ENCODE assay signal across 19 cellular contexts in the genomic region with DNA sequence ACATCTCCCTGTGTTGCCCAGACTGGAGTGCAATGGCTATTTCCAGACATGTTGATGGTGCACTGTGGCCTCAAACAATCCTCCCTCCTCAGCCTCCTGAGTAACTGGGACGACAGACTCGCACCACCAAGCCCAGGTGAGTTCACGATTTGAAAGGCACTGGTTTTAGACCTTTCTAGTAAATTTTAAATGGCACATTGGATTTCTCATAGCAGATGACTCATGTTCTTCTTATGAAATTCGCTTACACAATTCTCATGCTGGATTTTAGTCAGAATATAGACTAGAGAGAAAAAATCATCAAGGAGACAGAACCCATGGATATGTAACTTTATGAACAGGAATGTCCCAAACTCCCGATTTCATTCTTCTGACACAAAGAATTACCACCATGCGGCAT. TPM values are rescaled to one million over a fixed set of nuclear protein-coding genes. Genes with fewer than 3 reads are reported as not detected.
DNase-seq lines count a peak whose midpoint lies in the region; ATAC-seq, FAIRE-seq and TF ChIP-seq lines count a peak whose summit lies in the region.
"Had no signal": no experiment of that assay in that cellular context is flagged by ENCODE, and none has a peak within 500 bp of the region (broad histone marks: within the 10 kb centered on the region; RNA-seq: fewer than 3 reads in every experiment).

No MANE protein-coding gene starts in this region.

- intact Hi-C loops in HepG2 (cut with micrococcal nuclease; ENCODE audit: unreplicated experiment) (no loop called here), aorta (cut with DNase I) (no loop called here)
- intact Hi-C loops in CD4-positive, alpha-beta memory T cell (cut with micrococcal nuclease) = no loop called here

- H3K36me3 ChIP-seq in Karpas-422 (ENCODE audit: insufficient read depth, low read length) (no peaks in the 10 kb centered on the region), HepG2 (replicated peaks in 1 of 2; ENCODE audit: control insufficient read depth in 1 of 2, insufficient read depth in 2 of 2, low read length in 2 of 2) (no peaks in the 10 kb centered on the region), aorta (ENCODE audit: control insufficient read depth in 1 of 2, insufficient read depth in 2 of 2, low read length in 1 of 2) (no peaks in the 10 kb centered on the region)
- no peaks in the 10 kb centered on the region for H3K36me3 ChIP-seq in CD4-positive, alpha-beta memory T cell (ENCODE audit: insufficient read depth, low read length)
- H3K36me3 ChIP-seq: gastroesophageal sphincter, lower lobe of right lung, Peyer's patch, vagina had no signal

- WGBS in HepG2 (ENCODE audit: low lambda C conversion rate) = 47% methylated on average over 6 of the region's 6 CpGs
- WGBS in aorta, 2 donors = 93% methylated on average over 6 of the region's 6 CpGs

- H3K9me2 ChIP-seq in Karpas-422 (replicated peaks; ENCODE audit: insufficient read depth, low read length) = no peaks in the 10 kb centered on the region

- CTCF ChIA-PET in HepG2 (lab: Yijun Ruan, JAX; ENCODE audit: low intra/inter-chr PET ratio, low total read pairs) = no interaction called here
- CTCF ChIA-PET in CD4-positive, alpha-beta memory T cell (lab: Charles Lee; ENCODE audit: partially characterized antibody) = no interaction called here

- no peaks in the 10 kb centered on the region for H4K20me1 ChIP-seq in Karpas-422 (ENCODE audit: insufficient read depth, low read depth, low read length)
- H4K20me1 ChIP-seq in HepG2 (ENCODE audit: insufficient read depth, low read length) = no peaks in the 10 kb centered on the region

- no peak for FAIRE-seq in HepG2 (lab: Jason Lieb, UNC)

- H2AFZ ChIP-seq in Karpas-422 (ENCODE audit: low read length) = 0 out of 2 replicates have a peak overlapping the region, but pooled peaks have one; percentile 89
- no peak overlapping the region for H2AFZ ChIP-seq in HepG2 (ENCODE audit: low read length)

- H3K27me3 Mint-ChIP-seq in brain = peaks cover 8% of the 10 kb centered on the region
- peaks cover 7 to 36% of the 10 kb centered on the region in 2 donors for H3K27me3 Mint-ChIP-seq in CD4-positive, alpha-beta memory T cell

- peaks cover 0 to 8% (median 0%) of the 10 kb centered on the region in 5 experiments for H3K9me3 Mint-ChIP-seq in brain
- H3K9me3 Mint-ChIP-seq in CD4-positive, alpha-beta memory T cell = peaks cover 0 to 5% (median 0%) of the 10 kb centered on the region in 8 donors
- H3K9me3 Mint-ChIP-seq: natural killer cell had no signal

- H3K9me3 ChIP-seq in Karpas-422 (ENCODE audit: low read length) (no peaks in the 10 kb centered on the region), HepG2 (ENCODE audit: low read length) (no peaks in the 10 kb centered on the region), aorta (ENCODE audit: control insufficient read depth, low read length) (no peaks in the 10 kb centered on the region)
- no peaks in the 10 kb centered on the region for H3K9me3 ChIP-seq in CD4-positive, alpha-beta memory T cell (ENCODE audit: control insufficient read depth in 1 of 2, low read length in 2 of 2)
- H3K9me3 ChIP-seq: gastroesophageal sphincter, lower lobe of right lung, Peyer's patch, vagina had no signal

- H3K27ac ChIP-seq in Karpas-422 (ENCODE audit: low read length) (no peak overlapping the region), HepG2 (ENCODE audit: extremely low read length, insufficient read depth, low read length) (no peak overlapping the region), aorta (ENCODE audit: low read depth in 1 of 2, low read length in 2 of 2) (no peak overlapping the region)
- H3K27ac ChIP-seq in CD4-positive, alpha-beta memory T cell (ENCODE audit: low read depth, low read length) = no peak overlapping the region
- H3K27ac ChIP-seq: gastroesophageal sphincter, lower lobe of right lung, Peyer's patch, vagina had no signal

- H3K36me3 Mint-ChIP-seq in brain = no peaks in the 10 kb centered on the region
- no peaks in the 10 kb centered on the region for H3K36me3 Mint-ChIP-seq in CD4-positive, alpha-beta memory T cell
- H3K36me3 Mint-ChIP-seq: activated CD8-positive, alpha-beta memory T cell treated with anti-CD3 and anti-CD28 coated beads, Interleukin-2, amount 10 ng/mL, durations not matched to agents 7 days and 5 days; natural killer cell had no signal

- H3K9ac ChIP-seq in Karpas-422 (ENCODE audit: low read length) (no peak overlapping the region), HepG2 (ENCODE audit: insufficient read depth, low read depth, low read length) (no peak overlapping the region)

- peak overlapping the region in 2 of 5 experiments; percentile 42 to 71 for H3K4me3 Mint-ChIP-seq in brain
- H3K4me3 Mint-ChIP-seq in CD4-positive, alpha-beta memory T cell = no peak overlapping the region
- H3K4me3 Mint-ChIP-seq: activated CD8-positive, alpha-beta memory T cell treated with anti-CD3 and anti-CD28 coated beads, Interleukin-2, amount 10 ng/mL, durations not matched to agents 7 days and 5 days; natural killer cell had no signal

- peak overlapping the region in 3 of 5 experiments; percentile 45 to 92 (median 82) for H3K27ac Mint-ChIP-seq in brain
- no peak overlapping the region for H3K27ac Mint-ChIP-seq in CD4-positive, alpha-beta memory T cell
- H3K27ac Mint-ChIP-seq: activated CD8-positive, alpha-beta memory T cell treated with anti-CD3 and anti-CD28 coated beads, Interleukin-2, amount 10 ng/mL, durations not matched to agents 7 days and 5 days; natural killer cell had no signal

- in situ Hi-C loops in HepG2 (cut with HindIII; ENCODE audit: extremely low pct_ligation_motif_present, low pct_unique_long_range_greater_than_20kb) = no loop called here

- H3K4me3 ChIP-seq in Karpas-422 (ENCODE audit: low read length) (no peak overlapping the region), HepG2 (replicated peaks in 1 of 3; ENCODE audit: insufficient read depth in 1 of 3, low read depth in 2 of 3, low read length in 3 of 3) (no peak overlapping the region), aorta (ENCODE audit: low read length in 2 of 2) (no peak overlapping the region)
- H3K4me3 ChIP-seq in CD4-positive, alpha-beta memory T cell (ENCODE audit: low read length in 2 of 2) = no peak overlapping the region
- H3K4me3 ChIP-seq: gastroesophageal sphincter, lower lobe of right lung, Peyer's patch, vagina had no signal

- TF ChIP-seq CTCF in brain (conservative IDR thresholded peaks at IDR 0.05) (no peak), HepG2 (CRISPR knock-in tag; IDR thresholded peaks at IDR 0.05) (no peak)

- no peak for ATAC-seq in HepG2
- no peak for ATAC-seq in HG03039 (IDR thresholded peaks at IDR 0.05; ENCODE audit: unreplicated experiment)
- no peak for ATAC-seq in aorta (ENCODE audit: low FRiP score)
- ATAC-seq: activated CD8-positive, alpha-beta memory T cell treated with anti-CD3 and anti-CD28 coated beads, Interleukin-2, amount 10 ng/mL, durations not matched to agents 7 days and 5 days; gastroesophageal sphincter; lower lobe of right lung; natural killer cell had no signal

- TF ChIP-seq RAD21 in HepG2 (CRISPR knock-in tag; IDR thresholded peaks at IDR 0.05) = no peak

- no peak for TF ChIP-seq EP300 in HepG2 (IDR thresholded peaks at IDR 0.05; ENCODE audit: low read depth in 2 of 2, low read length in 2 of 2)
- no peak for TF ChIP-seq EP300 in HepG2 (CRISPR knock-in tag; IDR thresholded peaks at IDR 0.05; ENCODE audit: borderline replicate concordance)

- no TSS peak for BruUV-seq in HepG2 (replicated peaks; lab: Mats Ljungman, UMichigan)

- DNase-seq in AG20443 (ENCODE audit: low spot score) (peak; percentile 56), Karpas-422 (no peak), HepG2 (ENCODE audit: low spot score) (no peak), mucosa of gallbladder (ENCODE audit: low spot score) (no peak), aorta (no peak)
- no peak for DNase-seq in CD4-positive, alpha-beta memory T cell
- DNase-seq: activated CD8-positive, alpha-beta memory T cell treated with anti-CD3 and anti-CD28 coated beads, Interleukin-2, amount 10 ng/mL, durations not matched to agents 7 days and 5 days; activated naive CD4-positive, alpha-beta T cell; AML-193; DMS153; effector CD8-positive, alpha-beta T cell; lower lobe of right lung; natural killer cell; NCI-H187 treated with DMSO at 0.1 percent for 48 hours had no signal

- H3K27me3 ChIP-seq in Karpas-422 (ENCODE audit: low read length) (no peaks in the 10 kb centered on the region), HepG2 (ENCODE audit: control insufficient read depth in 1 of 2, insufficient read depth in 2 of 2, low read length in 2 of 2) (peaks cover 0 to 8% of the 10 kb centered on the region in 2 experiments; a peak in 1 of 5 replicates), aorta (ENCODE audit: control insufficient read depth in 1 of 2, insufficient read depth in 2 of 2, low read length in 1 of 2) (no peaks in the 10 kb centered on the region)
- peaks cover 4% of the 10 kb centered on the region for H3K27me3 ChIP-seq in CD4-positive, alpha-beta memory T cell (ENCODE audit: insufficient read depth, low read length)
- H3K27me3 ChIP-seq: gastroesophageal sphincter, Peyer's patch, vagina had no signal

- peaks cover 12% of the 10 kb centered on the region for H3K4me1 ChIP-seq in Karpas-422 (ENCODE audit: low read length)
- no peaks in the 10 kb centered on the region for H3K4me1 ChIP-seq in HepG2 (ENCODE audit: insufficient read depth, low read length)
- peaks cover 0 to 2% of the 10 kb centered on the region in 2 donors for H3K4me1 ChIP-seq in aorta (ENCODE audit: control insufficient read depth in 1 of 2, insufficient read depth in 2 of 2, low read length in 2 of 2)
- H3K4me1 ChIP-seq in CD4-positive, alpha-beta memory T cell (ENCODE audit: insufficient read depth, low read length) = no peaks in the 10 kb centered on the region
- H3K4me1 ChIP-seq: Peyer's patch had no signal

- H3K4me2 ChIP-seq in Karpas-422 (ENCODE audit: low read depth, low read length, poor library complexity, severe bottlenecking) (peak overlapping the region; percentile 64), HepG2 (ENCODE audit: low read depth, low read length) (no peak overlapping the region)

- TF ChIP-seq POLR2A in HepG2 (IDR thresholded peaks at IDR 0.05; ENCODE audit: insufficient read depth in 1 of 2, low read depth in 2 of 2, low read length in 2 of 2) = no peak

- no peaks in the 10 kb centered on the region for H3K79me2 ChIP-seq in Karpas-422 (ENCODE audit: low read length)
- H3K79me2 ChIP-seq in HepG2 (ENCODE audit: insufficient read depth, low read length) = no peaks in the 10 kb centered on the region

- POLR2A ChIA-PET in HepG2 (lab: Yijun Ruan, JAX) = interaction anchor here (0.7 kb wide), 1 partner anchor 69 kb away, joined by 3 read pairs; no protein-coding TSS in a partner anchor
- POLR2A ChIA-PET in CD4-positive, alpha-beta memory T cell (lab: Charles Lee; ENCODE audit: partially characterized antibody) = no interaction called here

- H3K4me1 Mint-ChIP-seq in brain = peaks cover 66% of the 10 kb centered on the region
- no peaks in the 10 kb centered on the region for H3K4me1 Mint-ChIP-seq in CD4-positive, alpha-beta memory T cell
- H3K4me1 Mint-ChIP-seq: activated CD8-positive, alpha-beta memory T cell treated with anti-CD3 and anti-CD28 coated beads, Interleukin-2, amount 10 ng/mL, durations not matched to agents 7 days and 5 days; natural killer cell had no signal

RNA-seq across cellular contexts. Expression of a gene that starts 18.1 kb away (rescaled TPM):
- total RNA-seq in Karpas-422 (2014; rRNA removed; shearing (Covaris generic); ENCODE audit: low replicate concordance) = not detected in 2 replicates
- polyA plus RNA-seq in brain (ENCODE audit: insufficient read depth, low read depth, low replicate concordance) = 30.5 TPM
- total RNA-seq in HepG2 (2016; rRNA removed; fragmentation: Illumina TruSeq; extraction: Trizol) = 28.6 and 32.4 TPM in 2 replicates
- total RNA-seq in HepG2 (2016; cell fraction: cytosol; rRNA removed; fragmentation: Illumina TruSeq; extraction: Trizol; ENCODE audit: low read depth) = 21.2 and 24.5 TPM in 2 replicates
- 22.4 and 30.7 TPM in 2 replicates for total RNA-seq in HepG2 (2016; cell fraction: insoluble cytoplasmic fraction; rRNA removed; fragmentation: Illumina TruSeq; extraction: Trizol)
- total RNA-seq in HepG2 (2016; cell fraction: membrane; rRNA removed; fragmentation: Illumina TruSeq; extraction: Trizol) = 51.6 and 61.1 TPM in 2 replicates
- total RNA-seq in HepG2 (2016; cell fraction: nucleus; rRNA removed; fragmentation: Illumina TruSeq; extraction: Trizol) = 21.9 and 23.1 TPM in 2 replicates
- polyA plus RNA-seq in HepG2 (2011; rRNA removed) = 34.7 and 36.2 TPM in 2 replicates
- polyA plus RNA-seq in HepG2 (2011; cell fraction: cytosol; rRNA removed) = 22.9 and 28.7 TPM in 2 replicates
- polyA plus RNA-seq in HepG2 (2011; cell fraction: nucleus; rRNA removed) = 25.6 and 30.8 TPM in 2 replicates
- 41.2 and 50.7 TPM in 2 replicates for polyA plus RNA-seq in HepG2 (2012)
- 23.8 and 29.3 TPM in 2 replicates for polyA plus RNA-seq in HepG2 (2016; cell fraction: cytosol; fragmentation: Illumina TruSeq; extraction: Trizol; ENCODE audit: low read depth)
- 31.8 and 38.3 TPM in 2 replicates for polyA plus RNA-seq in HepG2 (2016; cell fraction: insoluble cytoplasmic fraction; fragmentation: Illumina TruSeq; extraction: Trizol; ENCODE audit: low read depth)
- 53.7 and 59.4 TPM in 2 replicates for polyA plus RNA-seq in HepG2 (2016; cell fraction: membrane; fragmentation: Illumina TruSeq; extraction: Trizol; ENCODE audit: low read depth)
- polyA plus RNA-seq in HepG2 (2016; cell fraction: nucleus; fragmentation: Illumina TruSeq; extraction: Trizol; ENCODE audit: insufficient read depth, low read depth) = 39.1 and 43.2 TPM in 2 replicates
- polyA minus RNA-seq in HepG2 (2011; rRNA and poly(A)+ RNA removed; ENCODE audit: low replicate concordance) = 3.0 and 49.7 TPM in 2 replicates
- polyA minus RNA-seq in HepG2 (2011; cell fraction: cytosol; rRNA and poly(A)+ RNA removed) = 24.8 and 27.3 TPM in 2 replicates
- 11.2 and 12.4 TPM in 2 replicates for polyA minus RNA-seq in HepG2 (2011; cell fraction: nucleus; rRNA and poly(A)+ RNA removed)
- total RNA-seq in mucosa of gallbladder = 48.4 TPM
- total RNA-seq in aorta = 100 to 1,000 TPM; 110 to 222 TPM
- 100 to 1,000 TPM; 136 to 146 TPM for polyA plus RNA-seq in aorta
- total RNA-seq in CD4-positive, alpha-beta memory T cell = under 1 TPM; 0.50 to 0.52 TPM
- polyA plus RNA-seq in CD4-positive, alpha-beta memory T cell = not detected

Comparison
In these comparisons a context has a peak if more than half of its experiments do, and no peak if none do; other contexts are left out.
1. H3K27ac Mint-ChIP-seq: peak in brain (3 of 5); none in CD4-positive, alpha-beta memory T cell (0 of 7).
2. RNA of a gene that starts 18.1 kb away (total RNA-seq): 110 to 222 TPM in aorta, 48.4 TPM in mucosa of gallbladder (single experiment) and 21.2 to 61.1 TPM in HepG2; 0.50 to 0.52 TPM in CD4-positive, alpha-beta memory T cell and not detected in Karpas-422; every median in the first group is over 10 times any median in the second.